17 cellular contexts compared by ENCODE assay signal in genomic region chr2:73324126-73324525, GRCh38. TPM values are rescaled to one million over a fixed set of nuclear protein-coding genes. Genes with fewer than 3 reads are reported as not detected.
A peak's percentile ranks its signal among the peaks of the same experiment; 100 is the strongest.
DNase-seq lines count a peak whose midpoint lies in the region; TF ChIP-seq lines count a peak whose summit lies in the region.
"Had no signal": no experiment of that assay in that cellular context is flagged by ENCODE, and none has a peak within 500 bp of the region (broad histone marks: within the 10 kb centered on the region; RNA-seq: fewer than 3 reads in every experiment).

No MANE protein-coding gene starts in this region.

- no peak overlapping the region for H3K9ac ChIP-seq in neural progenitor cell
- H3K9ac ChIP-seq: BLaER1 had no signal

- no TSS peak for BruUV-seq in Caco-2 (replicated peaks; lab: Mats Ljungman, UMichigan)

- intact Hi-C loops in Caco-2 (cut with micrococcal nuclease; ENCODE audit: unreplicated experiment), result no loop called here

- H3K4me1 ChIP-seq in neural progenitor cell (no peaks in the 10 kb centered on the region), Caco-2 (no peaks in the 10 kb centered on the region)
- H3K4me1 ChIP-seq: BLaER1 had no signal

- H3K4me1 Mint-ChIP-seq in neural progenitor cell (no peaks in the 10 kb centered on the region), Caco-2 (ENCODE audit: low read depth, unreplicated experiment) (no peaks in the 10 kb centered on the region)
- H3K4me1 Mint-ChIP-seq in activated naive CD8-positive, alpha-beta T cell treated with anti-CD3 and anti-CD28 coated beads for 36 hours, result peaks cover 3% of the 10 kb centered on the region
- H3K4me1 Mint-ChIP-seq: CD14-positive monocyte; CD4-positive, alpha-beta memory T cell had no signal

- POLR2A ChIA-PET in Caco-2 (lab: Charles Lee), result no interaction called here

- H3K27me3 Mint-ChIP-seq in neural progenitor cell (ENCODE audit: insufficient read depth, low read depth) (peaks cover 6% of the 10 kb centered on the region), Caco-2 (ENCODE audit: insufficient read depth, unreplicated experiment) (peaks cover 12% of the 10 kb centered on the region)
- peaks cover 35% of the 10 kb centered on the region for H3K27me3 Mint-ChIP-seq in activated naive CD8-positive, alpha-beta T cell treated with anti-CD3 and anti-CD28 coated beads for 36 hours

- no peak overlapping the region for H3K27ac ChIP-seq in neural progenitor cell
- H3K27ac ChIP-seq: 22Rv1, BLaER1 had no signal

- H3K27ac Mint-ChIP-seq in neural progenitor cell (no peak overlapping the region), Caco-2 (ENCODE audit: unreplicated experiment) (no peak overlapping the region)
- H3K27ac Mint-ChIP-seq in activated naive CD8-positive, alpha-beta T cell treated with anti-CD3 and anti-CD28 coated beads for 36 hours, result no peak overlapping the region
- H3K27ac Mint-ChIP-seq: CD14-positive monocyte; CD4-positive, alpha-beta memory T cell; H9 had no signal

- H3F3A ChIP-seq in neural progenitor cell (ENCODE audit: low read depth), result no peaks in the 10 kb centered on the region

- no peak overlapping the region for H3K4me2 ChIP-seq in neural progenitor cell
- H3K4me2 ChIP-seq: BLaER1 had no signal

- no peak overlapping the region for H3K4me3 Mint-ChIP-seq in neural progenitor cell
- no peak overlapping the region for H3K4me3 Mint-ChIP-seq in activated naive CD8-positive, alpha-beta T cell treated with anti-CD3 and anti-CD28 coated beads for 36 hours
- H3K4me3 Mint-ChIP-seq in Caco-2 (ENCODE audit: unreplicated experiment), result no peak overlapping the region
- H3K4me3 Mint-ChIP-seq: CD4-positive, alpha-beta memory T cell; H9 had no signal

- no peak for TF ChIP-seq RAD21 in Ishikawa (IDR thresholded peaks at IDR 0.05; ENCODE audit: low read depth)

- CTCF ChIA-PET in Caco-2 (lab: Charles Lee), result interaction anchor here (0.9 kb wide), 1 partner anchor 34 kb away, joined by 3 read pairs; no protein-coding TSS in a partner anchor

- TF ChIP-seq CTCF in neural progenitor cell (IDR thresholded peaks at IDR 0.05) (no peak), Caco-2 (IDR thresholded peaks at IDR 0.05; ENCODE audit: insufficient read depth in 1 of 2, low read depth in 1 of 2, low read length in 1 of 2, severe bottlenecking in 1 of 2, unreplicated experiment in 1 of 2) (no peak)

- no peaks in the 10 kb centered on the region for H3K36me3 ChIP-seq in neural progenitor cell
- no peaks in the 10 kb centered on the region for H3K36me3 ChIP-seq in Caco-2 (ENCODE audit: control insufficient read depth, insufficient read depth, low read length)
- H3K36me3 ChIP-seq: BLaER1 had no signal

- H3K9me3 ChIP-seq in neural progenitor cell (ENCODE audit: low read depth) (no peaks in the 10 kb centered on the region), Caco-2 (no peaks in the 10 kb centered on the region)
- H3K9me3 ChIP-seq: BLaER1 had no signal

- H3K9me3 Mint-ChIP-seq in neural progenitor cell (no peaks in the 10 kb centered on the region), Caco-2 (ENCODE audit: unreplicated experiment) (peaks cover 8% of the 10 kb centered on the region)
- no peaks in the 10 kb centered on the region for H3K9me3 Mint-ChIP-seq in activated naive CD8-positive, alpha-beta T cell treated with anti-CD3 and anti-CD28 coated beads for 36 hours
- H3K9me3 Mint-ChIP-seq: H9 had no signal

- no peaks in the 10 kb centered on the region for H3K79me2 ChIP-seq in neural progenitor cell (ENCODE audit: low read depth)

- peak; percentile 47 for DNase-seq in NCI-H2171 treated with DMSO at 0.1 percent for 48 hours (lab: John Stamatoyannopoulos, UW)
- no peak for DNase-seq in NCI-H2171 (lab: John Stamatoyannopoulos, UW)
- peak; percentile 3 for DNase-seq in astrocyte of the hippocampus (ENCODE audit: low read depth, low spot score)
- DNase-seq in neural progenitor cell (ENCODE audit: low spot score), result no peak
- no peak for DNase-seq in activated naive CD8-positive, alpha-beta T cell treated with anti-CD3 and anti-CD28 coated beads for 36 hours
- no peak for DNase-seq in Caco-2
- no peak for DNase-seq in effector CD4-positive, alpha-beta T cell
- DNase-seq: Calu3; CD4-positive, alpha-beta memory T cell; GDM1; GOT3; H9; IMR-90 had no signal

- no peak overlapping the region for H3K4me3 ChIP-seq in neural progenitor cell
- no peak overlapping the region for H3K4me3 ChIP-seq in Caco-2 (ENCODE audit: low read depth, low read length)
- H3K4me3 ChIP-seq: BLaER1 had no signal

- H3K36me3 Mint-ChIP-seq in neural progenitor cell (no peaks in the 10 kb centered on the region), Caco-2 (ENCODE audit: insufficient read depth, unreplicated experiment) (no peaks in the 10 kb centered on the region)
- H3K36me3 Mint-ChIP-seq in activated naive CD8-positive, alpha-beta T cell treated with anti-CD3 and anti-CD28 coated beads for 36 hours, result no peaks in the 10 kb centered on the region
- H3K36me3 Mint-ChIP-seq: CD14-positive monocyte; CD4-positive, alpha-beta memory T cell had no signal

- no peak for TF ChIP-seq EP300 in Ishikawa (IDR thresholded peaks at IDR 0.05; ENCODE audit: borderline replicate concordance)

- H3K27me3 ChIP-seq in neural progenitor cell (peaks cover 44% of the 10 kb centered on the region), Caco-2 (replicated peaks; ENCODE audit: control insufficient read depth, insufficient read depth, low read length) (no peaks in the 10 kb centered on the region)
- H3K27me3 ChIP-seq: BLaER1 had no signal

- H4K20me1 ChIP-seq in neural progenitor cell (ENCODE audit: low read depth), result no peaks in the 10 kb centered on the region
- H4K20me1 ChIP-seq: BLaER1 had no signal

- H2AFZ ChIP-seq in neural progenitor cell (replicated peaks), result peak overlapping the region; percentile 57

TF ChIP-seq in Ishikawa, 13 proteins besides CTCF, POLR2A, EP300 and RAD21:
- TF ChIP-seq USF1 (IDR thresholded peaks at IDR 0.05) (no peak), TEAD4 (IDR thresholded peaks at IDR 0.05) (peak; percentile 57)

RNA-seq across cellular contexts. Expression of gene EGR4, which starts 30.8 kb away (rescaled TPM):
- 0.40 TPM in 1 of 2 replicates, not detected in the other for total RNA-seq in neural progenitor cell (ENCODE audit: low replicate concordance)
- under 1 TPM; 0.41 to 0.44 TPM for total RNA-seq in activated naive CD8-positive, alpha-beta T cell treated with anti-CD3 and anti-CD28 coated beads for 36 hours
- 0.30 TPM in 1 of 2 replicates, not detected in the other for total RNA-seq in Caco-2 (2022)
- total RNA-seq: CD4-positive, alpha-beta memory T cell; IMR-90 had no signal

RNA-seq across cellular contexts. Expression of gene FBXO41, which starts 39.8 kb away (rescaled TPM):
- total RNA-seq in neural progenitor cell (ENCODE audit: low replicate concordance) (1.5 and 6.3 TPM in 2 replicates), Caco-2 (2022) (11.6 and 12.1 TPM in 2 replicates)
- 10 to 100 TPM; 45.7 to 45.8 TPM for total RNA-seq in activated naive CD8-positive, alpha-beta T cell treated with anti-CD3 and anti-CD28 coated beads for 36 hours

Comparison
In these comparisons a context has a peak if more than half of its experiments do, and no peak if none do; other contexts are left out.
1. DNase-seq: peak in NCI-H2171 treated with DMSO at 0.1 percent for 48 hours (single experiment) and astrocyte of the hippocampus (single experiment); none in NCI-H2171 (single experiment), neural progenitor cell (single experiment), activated naive CD8-positive, alpha-beta T cell treated with anti-CD3 and anti-CD28 coated beads for 36 hours (single experiment), Caco-2 (0 of 2) and effector CD4-positive, alpha-beta T cell (single experiment).